10 cellular contexts compared by ENCODE assay signal in the genomic region with DNA sequence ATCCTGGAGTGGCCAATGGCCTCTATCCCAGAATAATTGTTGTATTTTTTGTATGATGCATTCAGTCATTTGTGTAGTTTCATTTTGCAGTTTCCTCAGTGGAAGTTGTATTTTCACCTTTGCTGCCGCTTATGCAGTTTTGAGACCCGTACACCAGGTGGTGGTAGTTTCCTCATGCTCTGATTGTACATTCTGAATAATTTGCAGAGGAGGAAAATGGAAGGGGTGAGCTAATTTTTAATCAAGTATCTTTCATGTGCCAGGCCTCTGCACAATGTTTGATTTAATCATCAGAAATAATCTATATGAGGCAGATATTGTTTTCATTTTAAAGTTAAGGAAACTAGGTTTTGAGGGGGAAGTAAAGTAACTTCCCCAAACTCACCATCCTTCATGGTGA. TPM values are rescaled to one million over a fixed set of nuclear protein-coding genes. Genes with fewer than 3 reads are reported as not detected.
DNase-seq lines count a peak whose midpoint lies in the region; ATAC-seq and TF ChIP-seq lines count a peak whose summit lies in the region.
"Had no signal": no experiment of that assay in that cellular context is flagged by ENCODE, and none has a peak within 500 bp of the region (broad histone marks: within the 10 kb centered on the region; RNA-seq: fewer than 3 reads in every experiment).

No MANE protein-coding gene starts in this region.

- H3K36me3 ChIP-seq in smooth muscle cell (ENCODE audit: low read depth) = no peaks in the 10 kb centered on the region
- H3K36me3 ChIP-seq: BLaER1 treated with 17β-estradiol and CSF1 and Interleukin-3, amounts not matched to agents 10 nM and 100 nM had no signal

- H3K4me2 ChIP-seq in smooth muscle cell = no peak overlapping the region
- H3K4me2 ChIP-seq: BLaER1 treated with 17β-estradiol and CSF1 and Interleukin-3, amounts not matched to agents 10 nM and 100 nM had no signal

- no peaks in the 10 kb centered on the region for H3K4me1 ChIP-seq in smooth muscle cell (ENCODE audit: low read depth)

- no peak for TF ChIP-seq POLR2A in lower leg skin (IDR thresholded peaks at IDR 0.05)

- H3K4me3 ChIP-seq in LNCaP clone FGC (ENCODE audit: low read depth, low read length) = no peak overlapping the region
- H3K4me3 ChIP-seq in smooth muscle cell = no peak overlapping the region
- H3K4me3 ChIP-seq in lower leg skin (ENCODE audit: low read depth, poor library complexity, severe bottlenecking) = no peak overlapping the region
- H3K4me3 ChIP-seq: BLaER1 treated with 17β-estradiol and CSF1 and Interleukin-3, amounts not matched to agents 10 nM and 100 nM had no signal

- no peak overlapping the region for H2AFZ ChIP-seq in smooth muscle cell (ENCODE audit: low read depth)

- no peak overlapping the region for H3K27ac ChIP-seq in smooth muscle cell (ENCODE audit: low read depth)
- H3K27ac ChIP-seq: BLaER1 treated with 17β-estradiol and CSF1 and Interleukin-3, amounts not matched to agents 10 nM and 100 nM had no signal

- ATAC-seq in GM18861 (IDR thresholded peaks at IDR 0.05; ENCODE audit: unreplicated experiment) = no peak
- ATAC-seq in HG02759 (IDR thresholded peaks at IDR 0.05; ENCODE audit: unreplicated experiment) = no peak

- H4K20me1 ChIP-seq in smooth muscle cell (ENCODE audit: low read depth) = no peaks in the 10 kb centered on the region
- H4K20me1 ChIP-seq: BLaER1 treated with 17β-estradiol and CSF1 and Interleukin-3, amounts not matched to agents 10 nM and 100 nM had no signal

- peaks cover 51% of the 10 kb centered on the region for H3K27me3 ChIP-seq in smooth muscle cell (ENCODE audit: low read depth)

- TF ChIP-seq CTCF in LNCaP clone FGC (IDR thresholded peaks at IDR 0.05; ENCODE audit: control insufficient read depth, extremely low read depth, insufficient read depth) (peak; percentile 76), smooth muscle cell (IDR thresholded peaks at IDR 0.05; ENCODE audit: borderline replicate concordance, insufficient read depth, poor library complexity, severe bottlenecking) (peak; percentile 65), lower leg skin (IDR thresholded peaks at IDR 0.05) (no peak)

- intact Hi-C loops in lower leg skin (cut with DNase I; ENCODE audit: low total_unique reads) = no loop called here

- H3K9me3 ChIP-seq in smooth muscle cell (replicated peaks; ENCODE audit: low read depth) = no peaks in the 10 kb centered on the region
- H3K9me3 ChIP-seq: BLaER1 treated with 17β-estradiol and CSF1 and Interleukin-3, amounts not matched to agents 10 nM and 100 nM had no signal

- WGBS in smooth muscle cell (ENCODE audit: low lambda C conversion rate) = 76% methylated on average over 2 of the region's 2 CpGs
- WGBS in lower leg skin, 2 donors = 57% methylated on average over 2 of the region's 2 CpGs

- H3K9ac ChIP-seq in smooth muscle cell (ENCODE audit: low read depth) = no peak overlapping the region
- H3K9ac ChIP-seq: BLaER1 treated with 17β-estradiol and CSF1 and Interleukin-3, amounts not matched to agents 10 nM and 100 nM had no signal

- no peaks in the 10 kb centered on the region for H3K79me2 ChIP-seq in smooth muscle cell (ENCODE audit: low read depth)

- H3F3A ChIP-seq in smooth muscle cell (ENCODE audit: low read depth) = no peaks in the 10 kb centered on the region

- peak; percentile 2 to 57 (median 3) for DNase-seq in NCI-H1417 (lab: John Stamatoyannopoulos, UW)
- no peak for DNase-seq in NCI-H1417 treated with DMSO at 0.1 percent for 48 hours (lab: John Stamatoyannopoulos, UW)
- no peak for DNase-seq in LNCaP clone FGC (ENCODE audit: low read depth)
- DNase-seq in dermis blood vessel endothelial cell = peak; percentile 69
- DNase-seq in smooth muscle cell (lab: John Stamatoyannopoulos, UW; ENCODE audit: unreplicated experiment) = no peak
- DNase-seq in lower leg skin (ENCODE audit: low spot score in 2 of 2) = no peak
- DNase-seq: NCI-H146 had no signal

RNA-seq across cellular contexts. Expression of a gene that starts 29.5 kb away (rescaled TPM):
- 18.0 and 20.8 TPM in 2 replicates for total RNA-seq in dermis blood vessel endothelial cell
- total RNA-seq in smooth muscle cell = 0.58 and 3.2 TPM in 2 replicates
- 2.5 and 4.0 TPM in 2 replicates for polyA plus RNA-seq in smooth muscle cell
- total RNA-seq in lower leg skin = 10 to 100 TPM in 1 of 4 donors, 1 to 10 TPM in 3; 2.9 to 12.9 (median 3.2) TPM

Comparison
In these comparisons a context has a peak if more than half of its experiments do, and no peak if none do; other contexts are left out.
1. DNase-seq: peak in NCI-H1417 (3 of 3) and dermis blood vessel endothelial cell (single experiment); none in NCI-H1417 treated with DMSO at 0.1 percent for 48 hours (single experiment), LNCaP clone FGC (single experiment), smooth muscle cell (single experiment) and lower leg skin (0 of 2).
2. CTCF ChIP-seq: peak in LNCaP clone FGC (single experiment) and smooth muscle cell (single experiment); none in lower leg skin (0 of 3).